In the genomic region with DNA sequence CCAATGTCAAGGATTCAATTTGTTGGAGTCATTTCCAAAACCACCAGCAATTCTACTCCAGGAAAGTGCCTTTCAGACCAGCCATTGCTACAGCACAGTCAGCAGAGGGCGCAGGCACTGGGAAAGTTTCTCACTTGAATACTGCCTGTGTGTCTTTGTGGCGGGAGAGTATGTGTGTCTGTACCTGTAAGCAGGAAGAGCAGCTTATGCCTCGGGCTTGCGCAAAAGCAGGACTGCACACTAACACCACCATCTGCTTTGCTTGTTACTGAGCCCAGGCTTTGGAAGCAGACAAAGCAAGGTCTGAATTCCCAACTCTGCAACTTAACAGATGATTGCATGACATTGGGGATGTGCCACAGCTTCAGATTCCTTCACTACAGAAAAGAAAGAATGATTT, we compare ENCODE assay signal across 1 cellular context.
A peak's percentile ranks its signal among the peaks of the same experiment; 100 is the strongest.
TF ChIP-seq lines count a peak whose summit lies in the region.

No MANE protein-coding gene starts in this region.

TF ChIP-seq in K562, 482 proteins besides CTCF, POLR2A, EP300 and RAD21 (continued from another document):
- TF ChIP-seq YY1 (IDR thresholded peaks at IDR 0.05; ENCODE audit: borderline replicate concordance in 1 of 3, control insufficient read depth in 1 of 3, extremely low read depth in 1 of 3, insufficient read depth in 3 of 3, insufficient read length in 1 of 3, insufficient replicate concordance in 2 of 3, low read depth in 1 of 3, low read length in 2 of 3) = peak in 2 of 3 experiments; percentile 59 to 76
- TF ChIP-seq JUND (IDR thresholded peaks at IDR 0.05; ENCODE audit: borderline replicate concordance, low read depth, low read length) = peak; percentile 29; the same call in 1 of the 2 replicates
- no peak; the same call in 2 of the 3 replicates for TF ChIP-seq JUND (tag; IDR thresholded peaks at IDR 0.05; ENCODE audit: borderline replicate concordance, low read depth, low read length)
- no peak for TF ChIP-seq E2F3 (CRISPR knock-in tag; IDR thresholded peaks at IDR 0.05)
- no peak for TF ChIP-seq ZNF316 (IDR thresholded peaks at IDR 0.05)
- no peak for TF ChIP-seq MECOM (CRISPR knock-in tag; IDR thresholded peaks at IDR 0.05)
- no peak for TF ChIP-seq ZNF445 (CRISPR knock-in tag; IDR thresholded peaks at IDR 0.05; ENCODE audit: low read depth)
- TF ChIP-seq ILK (tag; IDR thresholded peaks at IDR 0.05; ENCODE audit: borderline replicate concordance, low read depth) = no peak
- 0 out of 2 replicates have a peak, but pooled peaks have one; percentile 11 for TF ChIP-seq ATF7 (IDR thresholded peaks at IDR 0.05)
- TF ChIP-seq MCM3 (IDR thresholded peaks at IDR 0.05) = no peak
- TF ChIP-seq ZFP36 (IDR thresholded peaks at IDR 0.05; ENCODE audit: low read depth, low read length, partially characterized antibody) = peak; percentile 36
- no peak for TF ChIP-seq ZNF134 (CRISPR knock-in tag; conservative IDR thresholded peaks at IDR 0.05)
- no peak for TF ChIP-seq RBM22 (IDR thresholded peaks at IDR 0.05; ENCODE audit: low read depth, low read length, poor library complexity, severe bottlenecking)
- TF ChIP-seq SMC3 (conservative IDR thresholded peaks at IDR 0.05; ENCODE audit: insufficient read depth, low read depth, low read length) = peak; percentile 93
- TF ChIP-seq, protein P1, sequence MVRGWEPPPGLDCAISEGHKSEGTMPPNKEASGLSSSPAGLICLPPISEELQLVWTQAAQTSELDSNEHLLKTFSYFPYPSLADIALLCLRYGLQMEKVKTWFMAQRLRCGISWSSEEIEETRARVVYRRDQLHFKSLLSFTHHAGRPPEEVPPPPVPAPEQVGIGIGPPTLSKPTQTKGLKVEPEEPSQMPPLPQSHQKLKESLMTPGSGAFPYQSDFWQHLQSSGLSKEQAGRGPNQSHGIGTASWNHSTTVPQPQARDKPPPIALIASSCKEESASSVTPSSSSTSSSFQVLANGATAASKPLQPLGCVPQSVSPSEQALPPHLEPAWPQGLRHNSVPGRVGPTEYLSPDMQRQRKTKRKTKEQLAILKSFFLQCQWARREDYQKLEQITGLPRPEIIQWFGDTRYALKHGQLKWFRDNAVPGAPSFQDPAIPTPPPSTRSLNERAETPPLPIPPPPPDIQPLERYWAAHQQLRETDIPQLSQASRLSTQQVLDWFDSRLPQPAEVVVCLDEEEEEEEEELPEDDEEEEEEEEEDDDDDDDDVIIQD (CRISPR knock-in tag; IDR thresholded peaks at IDR 0.05) = no peak
- no peak for TF ChIP-seq CBFA2T2 (conservative IDR thresholded peaks at IDR 0.05)
- TF ChIP-seq PHF20 (IDR thresholded peaks at IDR 0.05; ENCODE audit: partially characterized antibody) = no peak
- TF ChIP-seq TAF9B (IDR thresholded peaks at IDR 0.05; ENCODE audit: partially characterized antibody) = no peak
- TF ChIP-seq RCOR1 (IDR thresholded peaks at IDR 0.05; ENCODE audit: borderline replicate concordance in 1 of 2, low read depth in 2 of 2, low read length in 2 of 2) = peak in 1 of 2 experiments; percentile 38; a peak in 1 of 4 replicates
- TF ChIP-seq, protein P2, sequence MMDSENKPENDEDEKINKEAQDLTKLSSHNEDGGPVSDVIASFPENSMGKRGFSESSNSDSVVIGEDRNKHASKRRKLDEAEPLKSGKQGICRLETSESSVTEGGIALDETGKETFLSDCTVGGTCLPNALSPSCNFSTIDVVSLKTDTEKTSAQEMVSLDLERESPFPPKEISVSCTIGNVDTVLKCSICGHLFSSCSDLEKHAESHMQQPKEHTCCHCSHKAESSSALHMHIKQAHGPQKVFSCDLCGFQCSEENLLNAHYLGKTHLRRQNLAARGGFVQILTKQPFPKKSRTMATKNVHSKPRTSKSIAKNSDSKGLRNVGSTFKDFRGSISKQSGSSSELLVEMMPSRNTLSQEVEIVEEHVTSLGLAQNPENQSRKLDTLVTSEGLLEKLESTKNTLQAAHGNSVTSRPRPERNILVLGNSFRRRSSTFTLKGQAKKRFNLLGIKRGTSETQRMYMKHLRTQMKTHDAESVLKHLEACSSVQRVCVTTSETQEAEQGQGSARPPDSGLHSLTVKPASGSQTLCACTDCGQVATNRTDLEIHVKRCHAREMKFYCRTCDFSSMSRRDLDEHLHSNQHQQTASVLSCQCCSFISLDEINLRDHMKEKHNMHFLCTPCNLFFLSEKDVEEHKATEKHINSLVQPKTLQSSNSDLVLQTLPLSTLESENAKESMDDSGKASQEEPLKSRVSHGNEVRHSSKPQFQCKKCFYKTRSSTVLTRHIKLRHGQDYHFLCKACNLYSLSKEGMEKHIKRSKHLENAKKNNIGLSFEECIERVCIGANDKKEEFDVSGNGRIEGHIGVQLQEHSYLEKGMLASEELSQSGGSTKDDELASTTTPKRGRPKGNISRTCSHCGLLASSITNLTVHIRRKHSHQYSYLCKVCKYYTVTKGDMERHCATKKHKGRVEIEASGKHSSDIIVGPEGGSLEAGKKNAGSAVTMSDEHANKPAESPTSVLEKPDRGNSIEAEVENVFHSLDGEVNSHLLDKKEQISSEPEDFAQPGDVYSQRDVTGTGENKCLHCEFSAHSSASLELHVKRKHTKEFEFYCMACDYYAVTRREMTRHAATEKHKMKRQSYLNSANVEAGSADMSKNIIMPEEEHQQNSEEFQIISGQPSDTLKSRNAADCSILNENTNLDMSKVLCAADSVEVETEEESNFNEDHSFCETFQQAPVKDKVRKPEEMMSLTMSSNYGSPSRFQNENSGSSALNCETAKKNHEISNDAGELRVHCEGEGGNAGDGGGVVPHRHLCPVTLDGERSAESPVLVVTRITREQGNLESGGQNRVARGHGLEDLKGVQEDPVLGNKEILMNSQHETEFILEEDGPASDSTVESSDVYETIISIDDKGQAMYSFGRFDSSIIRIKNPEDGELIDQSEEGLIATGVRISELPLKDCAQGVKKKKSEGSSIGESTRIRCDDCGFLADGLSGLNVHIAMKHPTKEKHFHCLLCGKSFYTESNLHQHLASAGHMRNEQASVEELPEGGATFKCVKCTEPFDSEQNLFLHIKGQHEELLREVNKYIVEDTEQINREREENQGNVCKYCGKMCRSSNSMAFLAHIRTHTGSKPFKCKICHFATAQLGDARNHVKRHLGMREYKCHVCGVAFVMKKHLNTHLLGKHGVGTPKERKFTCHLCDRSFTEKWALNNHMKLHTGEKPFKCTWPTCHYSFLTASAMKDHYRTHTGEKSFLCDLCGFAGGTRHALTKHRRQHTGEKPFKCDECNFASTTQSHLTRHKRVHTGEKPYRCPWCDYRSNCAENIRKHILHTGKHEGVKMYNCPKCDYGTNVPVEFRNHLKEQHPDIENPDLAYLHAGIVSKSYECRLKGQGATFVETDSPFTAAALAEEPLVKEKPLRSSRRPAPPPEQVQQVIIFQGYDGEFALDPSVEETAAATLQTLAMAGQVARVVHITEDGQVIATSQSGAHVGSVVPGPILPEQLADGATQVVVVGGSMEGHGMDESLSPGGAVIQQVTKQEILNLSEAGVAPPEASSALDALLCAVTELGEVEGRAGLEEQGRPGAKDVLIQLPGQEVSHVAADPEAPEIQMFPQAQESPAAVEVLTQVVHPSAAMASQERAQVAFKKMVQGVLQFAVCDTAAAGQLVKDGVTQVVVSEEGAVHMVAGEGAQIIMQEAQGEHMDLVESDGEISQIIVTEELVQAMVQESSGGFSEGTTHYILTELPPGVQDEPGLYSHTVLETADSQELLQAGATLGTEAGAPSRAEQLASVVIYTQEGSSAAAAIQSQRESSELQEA (IDR thresholded peaks at IDR 0.05; ENCODE audit: low read depth) = no peak
- TF ChIP-seq, protein P3, sequence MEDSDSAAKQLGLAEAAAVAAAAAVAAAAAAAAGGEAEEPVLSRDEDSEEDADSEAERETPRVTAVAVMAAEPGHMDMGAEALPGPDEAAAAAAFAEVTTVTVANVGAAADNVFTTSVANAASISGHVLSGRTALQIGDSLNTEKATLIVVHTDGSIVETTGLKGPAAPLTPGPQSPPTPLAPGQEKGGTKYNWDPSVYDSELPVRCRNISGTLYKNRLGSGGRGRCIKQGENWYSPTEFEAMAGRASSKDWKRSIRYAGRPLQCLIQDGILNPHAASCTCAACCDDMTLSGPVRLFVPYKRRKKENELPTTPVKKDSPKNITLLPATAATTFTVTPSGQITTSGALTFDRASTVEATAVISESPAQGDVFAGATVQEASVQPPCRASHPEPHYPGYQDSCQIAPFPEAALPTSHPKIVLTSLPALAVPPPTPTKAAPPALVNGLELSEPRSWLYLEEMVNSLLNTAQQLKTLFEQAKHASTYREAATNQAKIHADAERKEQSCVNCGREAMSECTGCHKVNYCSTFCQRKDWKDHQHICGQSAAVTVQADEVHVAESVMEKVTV (CRISPR knock-in tag; IDR thresholded peaks at IDR 0.05) = peak; percentile 86
